Comparison of ENCODE assay signal across 1 cellular context in genomic region chr17:42519546-42520444, GRCh38.
A peak's percentile ranks its signal among the peaks of the same experiment; 100 is the strongest.
TF ChIP-seq lines count a peak whose summit lies in the region.

No MANE protein-coding gene starts in this region.

TF ChIP-seq in HCT116, 20 proteins besides CTCF, POLR2A, EP300 and RAD21 (continued from another document):
- TF ChIP-seq MAX (IDR thresholded peaks at IDR 0.05), result peak; percentile 92
- no peak for TF ChIP-seq ZFX (IDR thresholded peaks at IDR 0.05)
- TF ChIP-seq EZH2 (IDR thresholded peaks at IDR 0.05), result no peak
- TF ChIP-seq SP1 (IDR thresholded peaks at IDR 0.05; ENCODE audit: low read depth), result peak; percentile 96
- peak; percentile 100 for TF ChIP-seq SRF (IDR thresholded peaks at IDR 0.05; ENCODE audit: low read depth)
- TF ChIP-seq FOSL1 (IDR thresholded peaks at IDR 0.05; ENCODE audit: low read depth), result peak; percentile 90
- TF ChIP-seq SIN3A (IDR thresholded peaks at IDR 0.05; ENCODE audit: low read depth), result no peak; the same call in 1 of the 2 replicates
